In genomic region chr11:66953431-66953833, GRCh38 we compare ENCODE assay signal across 1 cellular context.
TF ChIP-seq lines count a peak whose summit lies in the region.

No MANE protein-coding gene starts in this region.

TF ChIP-seq in WTC11, 78 proteins besides CTCF, POLR2A, EP300 and RAD21 (continued from another document):
- TF ChIP-seq, protein P1, sequence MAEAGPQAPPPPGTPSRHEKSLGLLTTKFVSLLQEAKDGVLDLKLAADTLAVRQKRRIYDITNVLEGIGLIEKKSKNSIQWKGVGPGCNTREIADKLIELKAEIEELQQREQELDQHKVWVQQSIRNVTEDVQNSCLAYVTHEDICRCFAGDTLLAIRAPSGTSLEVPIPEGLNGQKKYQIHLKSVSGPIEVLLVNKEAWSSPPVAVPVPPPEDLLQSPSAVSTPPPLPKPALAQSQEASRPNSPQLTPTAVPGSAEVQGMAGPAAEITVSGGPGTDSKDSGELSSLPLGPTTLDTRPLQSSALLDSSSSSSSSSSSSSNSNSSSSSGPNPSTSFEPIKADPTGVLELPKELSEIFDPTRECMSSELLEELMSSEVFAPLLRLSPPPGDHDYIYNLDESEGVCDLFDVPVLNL (CRISPR knock-in tag; IDR thresholded peaks at IDR 0.05; ENCODE audit: borderline replicate concordance, low read depth) = no peak
- TF ChIP-seq, protein P2, sequence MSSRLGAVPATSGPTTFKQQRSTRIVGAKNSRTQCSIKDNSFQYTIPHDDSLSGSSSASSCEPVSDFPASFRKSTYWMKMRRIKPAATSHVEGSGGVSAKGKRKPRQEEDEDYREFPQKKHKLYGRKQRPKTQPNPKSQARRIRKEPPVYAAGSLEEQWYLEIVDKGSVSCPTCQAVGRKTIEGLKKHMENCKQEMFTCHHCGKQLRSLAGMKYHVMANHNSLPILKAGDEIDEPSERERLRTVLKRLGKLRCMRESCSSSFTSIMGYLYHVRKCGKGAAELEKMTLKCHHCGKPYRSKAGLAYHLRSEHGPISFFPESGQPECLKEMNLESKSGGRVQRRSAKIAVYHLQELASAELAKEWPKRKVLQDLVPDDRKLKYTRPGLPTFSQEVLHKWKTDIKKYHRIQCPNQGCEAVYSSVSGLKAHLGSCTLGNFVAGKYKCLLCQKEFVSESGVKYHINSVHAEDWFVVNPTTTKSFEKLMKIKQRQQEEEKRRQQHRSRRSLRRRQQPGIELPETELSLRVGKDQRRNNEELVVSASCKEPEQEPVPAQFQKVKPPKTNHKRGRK (CRISPR knock-in tag; IDR thresholded peaks at IDR 0.05; ENCODE audit: borderline replicate concordance) = no peak
- TF ChIP-seq NR2C2 (CRISPR knock-in tag; IDR thresholded peaks at IDR 0.05) (no peak), ATF1 (CRISPR knock-in tag; IDR thresholded peaks at IDR 0.05) (no peak), NFYB (CRISPR knock-in tag; conservative IDR thresholded peaks at IDR 0.05; ENCODE audit: low read depth) (no peak), TEAD1 (CRISPR knock-in tag; IDR thresholded peaks at IDR 0.05) (no peak), ZNF532 (CRISPR knock-in tag; IDR thresholded peaks at IDR 0.05; ENCODE audit: borderline replicate concordance) (no peak), NR3C1 (CRISPR knock-in tag; conservative IDR thresholded peaks at IDR 0.05; ENCODE audit: low read depth) (no peak), ZNF263 (CRISPR knock-in tag; IDR thresholded peaks at IDR 0.05; ENCODE audit: low read depth) (no peak), RELA (CRISPR knock-in tag; IDR thresholded peaks at IDR 0.05; ENCODE audit: borderline replicate concordance) (no peak), FOXP1 (CRISPR knock-in tag; IDR thresholded peaks at IDR 0.05; ENCODE audit: borderline replicate concordance) (no peak), CBFB (CRISPR knock-in tag; IDR thresholded peaks at IDR 0.05; ENCODE audit: low read depth) (no peak), ZNF423 (CRISPR knock-in tag; IDR thresholded peaks at IDR 0.05) (no peak), FOXK1 (CRISPR knock-in tag; IDR thresholded peaks at IDR 0.05) (no peak), SMAD3 (CRISPR knock-in tag; IDR thresholded peaks at IDR 0.05; ENCODE audit: borderline replicate concordance) (no peak)
- TF ChIP-seq, protein P3, sequence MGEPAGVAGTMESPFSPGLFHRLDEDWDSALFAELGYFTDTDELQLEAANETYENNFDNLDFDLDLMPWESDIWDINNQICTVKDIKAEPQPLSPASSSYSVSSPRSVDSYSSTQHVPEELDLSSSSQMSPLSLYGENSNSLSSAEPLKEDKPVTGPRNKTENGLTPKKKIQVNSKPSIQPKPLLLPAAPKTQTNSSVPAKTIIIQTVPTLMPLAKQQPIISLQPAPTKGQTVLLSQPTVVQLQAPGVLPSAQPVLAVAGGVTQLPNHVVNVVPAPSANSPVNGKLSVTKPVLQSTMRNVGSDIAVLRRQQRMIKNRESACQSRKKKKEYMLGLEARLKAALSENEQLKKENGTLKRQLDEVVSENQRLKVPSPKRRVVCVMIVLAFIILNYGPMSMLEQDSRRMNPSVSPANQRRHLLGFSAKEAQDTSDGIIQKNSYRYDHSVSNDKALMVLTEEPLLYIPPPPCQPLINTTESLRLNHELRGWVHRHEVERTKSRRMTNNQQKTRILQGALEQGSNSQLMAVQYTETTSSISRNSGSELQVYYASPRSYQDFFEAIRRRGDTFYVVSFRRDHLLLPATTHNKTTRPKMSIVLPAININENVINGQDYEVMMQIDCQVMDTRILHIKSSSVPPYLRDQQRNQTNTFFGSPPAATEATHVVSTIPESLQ (CRISPR knock-in tag; IDR thresholded peaks at IDR 0.05) = no peak
